Comparison of ENCODE assay signal across 25 cellular contexts in the genomic region with DNA sequence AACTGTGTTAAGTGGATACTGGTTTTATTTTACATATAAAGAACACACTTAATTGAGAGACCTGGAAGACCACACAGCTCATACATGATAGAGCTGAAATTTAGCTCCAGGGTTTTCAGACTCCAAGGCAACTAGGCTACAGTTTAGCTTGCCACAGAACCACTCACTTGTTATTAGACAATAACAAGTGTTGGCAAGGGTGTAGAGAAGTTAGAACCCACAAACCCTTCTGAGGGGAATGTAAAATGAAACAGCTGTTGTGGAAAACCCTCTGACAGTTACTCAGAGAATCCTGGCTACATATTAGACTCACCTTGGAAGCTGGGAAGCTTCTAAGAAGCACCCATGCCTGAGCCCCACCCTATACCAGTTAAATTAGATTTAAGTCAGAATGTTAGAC.
DNase-seq lines count a peak whose midpoint lies in the region; ATAC-seq and TF ChIP-seq lines count a peak whose summit lies in the region.
"Had no signal": no experiment of that assay in that cellular context is flagged by ENCODE, and none has a peak within 500 bp of the region (broad histone marks: within the 10 kb centered on the region; RNA-seq: fewer than 3 reads in every experiment).

No MANE protein-coding gene starts in this region.

- H2BK15ac ChIP-seq in IMR-90 (ENCODE audit: low read depth, low read length) = peak overlapping the region; percentile 50; the same call in 2 of the 3 replicates

- peak overlapping the region; percentile 13 to 23 for H4K8ac ChIP-seq in IMR-90 (ENCODE audit: low read depth in 2 of 2, low read length in 2 of 2)

- no peak overlapping the region for H3K27ac ChIP-seq in IMR-90 (ENCODE audit: insufficient read depth, low read length)
- peak overlapping the region; percentile 64 for H3K27ac ChIP-seq in RWPE1
- peak overlapping the region; percentile 96 for H3K27ac ChIP-seq in epithelial cell of prostate
- H3K27ac ChIP-seq in psoas muscle = peak overlapping the region; percentile 87
- no peak overlapping the region for H3K27ac ChIP-seq in tibial artery
- no peak overlapping the region for H3K27ac ChIP-seq in substantia nigra (ENCODE audit: low read depth, low read length, poor library complexity, severe bottlenecking)
- H3K27ac ChIP-seq: colonic mucosa, KMS-11 had no signal

- H2AFZ ChIP-seq in IMR-90 (replicated peaks; ENCODE audit: low read length, poor library complexity) = no peak overlapping the region

- dilution Hi-C loops in IMR-90 (cut with HindIII; ENCODE audit: low sequenced_read_pairs, unreplicated experiment) = no loop called here

- intact Hi-C loops in IMR-90 (cut with micrococcal nuclease) = no loop called here
- intact Hi-C loops in psoas muscle (cut with DNase I) = loop anchor here (5.0 to 10.0 kb wide), 2 partner anchors 46 to 59 kb away; no protein-coding TSS in a partner anchor
- intact Hi-C loops in tibial artery (cut with DNase I; ENCODE audit: low total_unique reads) = no loop called here

- peak overlapping the region; percentile 56 for H2AK5ac ChIP-seq in IMR-90 (ENCODE audit: low read depth, low read length)

- H3K18ac ChIP-seq in IMR-90 (ENCODE audit: low read depth, low read length) = peak overlapping the region; percentile 57; the same call in 1 of the 2 replicates

- peak overlapping the region; percentile 89 for H2BK5ac ChIP-seq in IMR-90 (ENCODE audit: low read depth, low read length, poor library complexity, severe bottlenecking)

- TF ChIP-seq RAD21 in IMR-90 (IDR thresholded peaks at IDR 0.05; ENCODE audit: low read length) = no peak

- H3K27me3 ChIP-seq in IMR-90 (ENCODE audit: control insufficient read depth, insufficient read depth, low read length) (no peaks in the 10 kb centered on the region), psoas muscle (ENCODE audit: insufficient read depth in 3 of 3, low read length in 2 of 3) (no peaks in the 10 kb centered on the region), tibial artery (no peaks in the 10 kb centered on the region)
- H3K27me3 ChIP-seq: colonic mucosa, heart left ventricle had no signal

- H3K56ac ChIP-seq in IMR-90 (ENCODE audit: extremely low read depth, insufficient read depth, low read length) = peak overlapping the region; percentile 41; the same call in 1 of the 2 replicates

- peak overlapping the region; percentile 51; the same call in 1 of the 2 replicates for H3K23ac ChIP-seq in IMR-90 (ENCODE audit: low read depth, low read length)

- H3K9me3 ChIP-seq in IMR-90 (ENCODE audit: control insufficient read depth, insufficient read depth, low read length) (no peaks in the 10 kb centered on the region), psoas muscle (no peaks in the 10 kb centered on the region), tibial artery (no peaks in the 10 kb centered on the region)
- H3K9me3 ChIP-seq: colonic mucosa, HAP-1, heart left ventricle had no signal

- no peak for TF ChIP-seq POLR2A in IMR-90 (IDR thresholded peaks at IDR 0.05; ENCODE audit: low read depth, low read length)

- peak overlapping the region; percentile 74; the same call in 1 of the 2 replicates for H2BK120ac ChIP-seq in IMR-90 (ENCODE audit: low read depth, low read length)

- DNase-seq in IMR-90 (peak; percentile 6), RWPE1 (ENCODE audit: low spot score) (no peak), epithelial cell of prostate (ENCODE audit: low read depth, low spot score) (no peak), psoas muscle (no peak), tibial artery (no peak), substantia nigra (lab: John Stamatoyannopoulos, UW) (no peak), glomerular visceral epithelial cell (ENCODE audit: extremely low spot score) (no peak)
- DNase-seq: activated CD4-positive, alpha-beta T cell treated with anti-CD3 and anti-CD28 coated beads for 36 hours; activated effector memory CD4-positive, alpha-beta T cell treated with anti-CD3 and anti-CD28 coated beads, Interleukin-2, amount 50 U/mL, for 16 hours; colonic mucosa; GF-D8; heart left ventricle; midbrain; NCI-H1092; NCI-H187 treated with DMSO at 0.1 percent for 48 hours; NCI-H748 treated with DMSO at 0.1 percent for 48 hours; nephron progenitor cell; posterior cingulate gyrus; SHP77 treated with DMSO at 0.1 percent for 48 hours; stimulated activated CD4-positive, alpha-beta T cell treated with anti-CD3 and anti-CD28 coated beads, Interleukin-4, amount 100 ng/mL, for 1 hour; stimulated activated naive CD4-positive, alpha-beta T cell had no signal

- H3K4me2 ChIP-seq in IMR-90 (ENCODE audit: low read depth, low read length) = peak overlapping the region; percentile 29; the same call in 1 of the 2 replicates
- H3K4me2 ChIP-seq: KMS-11 had no signal

- TF ChIP-seq CTCF in IMR-90 (conservative IDR thresholded peaks at IDR 0.05; ENCODE audit: low read depth, low read length) (no peak), RWPE1 (conservative IDR thresholded peaks at IDR 0.05; ENCODE audit: low read depth) (no peak), psoas muscle (IDR thresholded peaks at IDR 0.05) (no peak), tibial artery (IDR thresholded peaks at IDR 0.05) (no peak)

- no peak overlapping the region for H2AK9ac ChIP-seq in IMR-90 (replicated peaks; ENCODE audit: low read depth, low read length, poor library complexity)

- peak overlapping the region; percentile 41 for H4K91ac ChIP-seq in IMR-90 (ENCODE audit: insufficient read depth, low read depth, low read length)

- POLR2A ChIA-PET in IMR-90 (lab: Charles Lee; ENCODE audit: unreplicated experiment) (no interaction called here), RWPE1 (lab: Yijun Ruan, JAX; ENCODE audit: low non-redundant PET) (no interaction called here)

- H4K5ac ChIP-seq in IMR-90 (ENCODE audit: low read depth, low read length) = peak overlapping the region; percentile 57; the same call in 1 of the 2 replicates

- in situ Hi-C loops in IMR-90 (cut with MboI; ENCODE audit: low sequenced_read_pairs) = no loop called here

- H4K20me1 ChIP-seq in IMR-90 (ENCODE audit: insufficient read depth, low read length) = no peaks in the 10 kb centered on the region

- H3K4me1 ChIP-seq in IMR-90 (ENCODE audit: control insufficient read depth, insufficient read depth, low read length) (peaks cover 25% of the 10 kb centered on the region), psoas muscle (peaks cover 69% of the 10 kb centered on the region), tibial artery (peaks cover 0 to 52% (median 12%) of the 10 kb centered on the region in 4 donors)
- H3K4me1 ChIP-seq: colonic mucosa, HAP-1 had no signal

- no peak overlapping the region for H3K9ac ChIP-seq in IMR-90 (ENCODE audit: low read depth, low read length)
- H3K9ac ChIP-seq: KMS-11 had no signal

- peaks cover 23 to 70% of the 10 kb centered on the region in 2 experiments for H3K79me1 ChIP-seq in IMR-90 (ENCODE audit: low read depth in 1 of 2, low read length in 2 of 2)

- H2BK20ac ChIP-seq in IMR-90 (ENCODE audit: low read depth, low read length) = peak overlapping the region; percentile 54; the same call in 1 of the 2 replicates

- no TSS peak for BruUV-seq in IMR-90 (replicated peaks; lab: Mats Ljungman, UMichigan)

- H3K36me3 ChIP-seq in IMR-90 (ENCODE audit: control insufficient read depth, insufficient read depth, low read length) (no peaks in the 10 kb centered on the region; the same call in 1 of the 2 replicates), psoas muscle (ENCODE audit: insufficient read depth in 1 of 2, low read depth in 1 of 2) (peaks cover 0 to 6% of the 10 kb centered on the region in 2 donors), tibial artery (no peaks in the 10 kb centered on the region)
- H3K36me3 ChIP-seq: colonic mucosa, HAP-1, heart left ventricle had no signal

- H3K14ac ChIP-seq in IMR-90 (replicated peaks; ENCODE audit: low read depth, low read length) = peak overlapping the region; percentile 75

- CTCF ChIA-PET in IMR-90 (lab: Yijun Ruan, JAX) = interaction anchor here (1.2 kb wide), 1 partner anchor 60 kb away, joined by 4 read pairs; no protein-coding TSS in a partner anchor
- CTCF ChIA-PET in RWPE1 (lab: Yijun Ruan, JAX) = interaction anchor here (0.7 kb wide), 1 partner anchor 1190 kb away, joined by 3 read pairs; no protein-coding TSS in a partner anchor

- peak overlapping the region; percentile 26; the same call in 1 of the 2 replicates for H3K4ac ChIP-seq in IMR-90 (ENCODE audit: low read depth, low read length)

- H3K4me3 ChIP-seq in IMR-90 (ENCODE audit: insufficient read depth, low read depth, low read length) = no peak overlapping the region
- no peak overlapping the region for H3K4me3 ChIP-seq in psoas muscle
- no peak overlapping the region for H3K4me3 ChIP-seq in tibial artery
- H3K4me3 ChIP-seq: colonic mucosa, HAP-1, heart left ventricle, skin epidermis had no signal

- no peak for ATAC-seq in IMR-90 (ENCODE audit: low read depth)
- ATAC-seq in psoas muscle = peak in 1 of 4 donors; percentile 32
- ATAC-seq: left lobe of liver had no signal

- H3K9me1 ChIP-seq in IMR-90 (ENCODE audit: insufficient read depth, low read length) = peaks cover 7% of the 10 kb centered on the region

TF ChIP-seq in IMR-90, 13 proteins besides CTCF, POLR2A, EP300 and RAD21 (continues in another document):
- TF ChIP-seq FOS (IDR thresholded peaks at IDR 0.05; ENCODE audit: low read depth, low read length) (no peak), NFE2L2 (IDR thresholded peaks at IDR 0.05; ENCODE audit: low read depth, low read length) (no peak), MAZ (IDR thresholded peaks at IDR 0.05; ENCODE audit: borderline replicate concordance, low read depth, low read length) (no peak), CEBPB (IDR thresholded peaks at IDR 0.05; ENCODE audit: low read depth, low read length) (no peak), RFX5 (IDR thresholded peaks at IDR 0.05; ENCODE audit: low read depth, low read length) (no peak), CHD1 (IDR thresholded peaks at IDR 0.05; ENCODE audit: low read depth, low read length) (no peak)
- TF ChIP-seq, protein P1, sequence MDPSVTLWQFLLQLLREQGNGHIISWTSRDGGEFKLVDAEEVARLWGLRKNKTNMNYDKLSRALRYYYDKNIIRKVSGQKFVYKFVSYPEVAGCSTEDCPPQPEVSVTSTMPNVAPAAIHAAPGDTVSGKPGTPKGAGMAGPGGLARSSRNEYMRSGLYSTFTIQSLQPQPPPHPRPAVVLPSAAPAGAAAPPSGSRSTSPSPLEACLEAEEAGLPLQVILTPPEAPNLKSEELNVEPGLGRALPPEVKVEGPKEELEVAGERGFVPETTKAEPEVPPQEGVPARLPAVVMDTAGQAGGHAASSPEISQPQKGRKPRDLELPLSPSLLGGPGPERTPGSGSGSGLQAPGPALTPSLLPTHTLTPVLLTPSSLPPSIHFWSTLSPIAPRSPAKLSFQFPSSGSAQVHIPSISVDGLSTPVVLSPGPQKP (IDR thresholded peaks at IDR 0.05; ENCODE audit: borderline replicate concordance, low read depth, low read length) = no peak
- TF ChIP-seq, protein P2, sequence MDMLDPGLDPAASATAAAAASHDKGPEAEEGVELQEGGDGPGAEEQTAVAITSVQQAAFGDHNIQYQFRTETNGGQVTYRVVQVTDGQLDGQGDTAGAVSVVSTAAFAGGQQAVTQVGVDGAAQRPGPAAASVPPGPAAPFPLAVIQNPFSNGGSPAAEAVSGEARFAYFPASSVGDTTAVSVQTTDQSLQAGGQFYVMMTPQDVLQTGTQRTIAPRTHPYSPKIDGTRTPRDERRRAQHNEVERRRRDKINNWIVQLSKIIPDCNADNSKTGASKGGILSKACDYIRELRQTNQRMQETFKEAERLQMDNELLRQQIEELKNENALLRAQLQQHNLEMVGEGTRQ (IDR thresholded peaks at IDR 0.05; ENCODE audit: low read depth, low read length) = no peak

Comparison
In these comparisons a context has a peak if more than half of its experiments do, and no peak if none do; other contexts are left out.
1. H3K27ac ChIP-seq: peak in RWPE1 (single experiment), epithelial cell of prostate (single experiment) and psoas muscle (single experiment); none in IMR-90 (single experiment), tibial artery (0 of 2) and substantia nigra (single experiment).
2. intact Hi-C loops: an anchor here in psoas muscle (5.0 to 10.0 kb wide); none called in IMR-90 and tibial artery.